Comparison of ENCODE assay signal across 13 cellular contexts in the genomic region with DNA sequence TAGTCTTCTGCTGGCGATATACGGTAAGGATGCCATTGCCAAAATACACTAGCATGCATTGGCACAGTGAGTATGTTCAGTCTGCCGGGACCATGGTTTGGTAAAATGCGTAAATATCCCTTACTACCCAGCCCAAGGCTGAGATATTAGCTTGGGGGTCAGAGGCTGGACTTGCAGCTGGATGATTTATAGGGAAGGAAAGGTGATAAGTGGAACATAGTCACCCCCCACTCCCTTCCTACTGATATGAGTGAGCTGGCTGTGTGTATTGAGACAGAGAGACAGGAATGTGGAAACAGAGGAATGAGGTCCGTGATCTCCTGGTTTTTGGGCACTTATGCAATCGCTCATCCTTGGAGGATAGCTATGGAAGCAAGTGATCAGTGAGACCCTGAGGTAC.
DNase-seq lines count a peak whose midpoint lies in the region; FAIRE-seq and TF ChIP-seq lines count a peak whose summit lies in the region.
"Had no signal": no experiment of that assay in that cellular context is flagged by ENCODE, and none has a peak within 500 bp of the region (broad histone marks: within the 10 kb centered on the region; RNA-seq: fewer than 3 reads in every experiment).

No MANE protein-coding gene starts in this region.

- no peaks in the 10 kb centered on the region for H3K4me1 ChIP-seq in mammary epithelial cell (ENCODE audit: insufficient read depth, low read length)

- no peaks in the 10 kb centered on the region for H4K20me1 ChIP-seq in mammary epithelial cell (ENCODE audit: insufficient read depth, low read length)
- H4K20me1 ChIP-seq: BLaER1 treated with 17β-estradiol and CSF1 and Interleukin-3, amounts not matched to agents 10 nM and 100 nM had no signal

- CTCF ChIA-PET in mammary epithelial cell (lab: Charles Lee; ENCODE audit: low non-redundant PET) = interaction anchor here (0.5 kb wide), 1 partner anchor 9 kb away, joined by 3 read pairs; no protein-coding TSS in a partner anchor

- FAIRE-seq in D721Med (lab: Jason Lieb, UNC) = peak; percentile 11
- FAIRE-seq: GM18507 had no signal

- H3K27ac ChIP-seq in mammary epithelial cell (ENCODE audit: insufficient read depth, low read depth, low read length) = no peak overlapping the region
- H3K27ac ChIP-seq: BLaER1 treated with 17β-estradiol and CSF1 and Interleukin-3, amounts not matched to agents 10 nM and 100 nM had no signal

- intact Hi-C loops in mammary epithelial cell (cut with micrococcal nuclease) = no loop called here

- H3K4me2 ChIP-seq in mammary epithelial cell (ENCODE audit: insufficient read depth, low read depth, low read length) = no peak overlapping the region
- H3K4me2 ChIP-seq: BLaER1 treated with 17β-estradiol and CSF1 and Interleukin-3, amounts not matched to agents 10 nM and 100 nM had no signal

- H3K79me2 ChIP-seq in mammary epithelial cell (ENCODE audit: insufficient read depth, low read length) = no peaks in the 10 kb centered on the region

- no peaks in the 10 kb centered on the region for H3K9me3 ChIP-seq in mammary epithelial cell (replicated peaks; ENCODE audit: insufficient read depth, low read length)
- H3K9me3 ChIP-seq: BLaER1 treated with 17β-estradiol and CSF1 and Interleukin-3, amounts not matched to agents 10 nM and 100 nM had no signal

- no peak overlapping the region for H3K4me3 ChIP-seq in mammary epithelial cell (replicated peaks in 1 of 3; ENCODE audit: insufficient read depth in 1 of 3, low read depth in 2 of 3, low read length in 3 of 3)
- H3K4me3 ChIP-seq: BLaER1 treated with 17β-estradiol and CSF1 and Interleukin-3, amounts not matched to agents 10 nM and 100 nM had no signal

- in situ Hi-C loops in mammary epithelial cell (cut with MboI; ENCODE audit: low sequenced_read_pairs in 2 of 2) (no loop called here), ACHN (cut with HindIII; ENCODE audit: low pct_ligation_motif_present, low pct_unique_long_range_greater_than_20kb, low sequenced_read_pairs) (no loop called here)

- BruUV-seq in mammary epithelial cell (replicated peaks; lab: Mats Ljungman, UMichigan) = no TSS peak

- dilution Hi-C loops in mammary epithelial cell (cut with HindIII; ENCODE audit: low sequenced_read_pairs) = no loop called here

- DNase-seq in D721Med (ENCODE audit: insufficient read length, low spot score) (no peak), NCI-H226 (peak; percentile 40), mammary epithelial cell (no peak), left kidney (ENCODE audit: low read depth, low spot score) (peak; percentile 35), ACHN (no peak)
- DNase-seq in activated naive CD4-positive, alpha-beta T cell (lab: John Stamatoyannopoulos, UW) = no peak
- no peak for DNase-seq in activated naive CD4-positive, alpha-beta T cell treated with anti-CD3 and anti-CD28 coated beads, Interleukin-2, amount 50 U/mL, for 16 hours
- DNase-seq: 8988T; CD4-positive, CD25-positive, alpha-beta regulatory T cell; DMS 273 treated with DMSO at 0.1 percent for 48 hours; H7 had no signal

- H3K27me3 ChIP-seq in mammary epithelial cell (ENCODE audit: insufficient read depth, low read length) = no peaks in the 10 kb centered on the region
- H3K27me3 ChIP-seq: BLaER1 treated with 17β-estradiol and CSF1 and Interleukin-3, amounts not matched to agents 10 nM and 100 nM had no signal

- H2AFZ ChIP-seq in mammary epithelial cell (ENCODE audit: low read depth, low read length) = peak overlapping the region; percentile 61

- WGBS in mammary epithelial cell (ENCODE audit: low coverage, missing lambda C conversion rate) = 80% methylated on average over 6 of the region's 6 CpGs

- TF ChIP-seq CTCF in D721Med (IDR thresholded peaks at IDR 0.05; ENCODE audit: insufficient read depth, missing control alignments) = no peak
- TF ChIP-seq CTCF in mammary epithelial cell (conservative IDR thresholded peaks at IDR 0.05 in 1 of 2, IDR thresholded peaks at IDR 0.05 in 1 of 2; ENCODE audit: extremely low read depth in 1 of 2, insufficient read depth in 1 of 2, low read depth in 1 of 2, low read length in 2 of 2) = no peak

- no peaks in the 10 kb centered on the region for H3K36me3 ChIP-seq in mammary epithelial cell (ENCODE audit: insufficient read depth, low read length)
- H3K36me3 ChIP-seq: BLaER1 treated with 17β-estradiol and CSF1 and Interleukin-3, amounts not matched to agents 10 nM and 100 nM had no signal

- no peak overlapping the region for H3K9ac ChIP-seq in mammary epithelial cell (ENCODE audit: insufficient read depth, low read length)
- H3K9ac ChIP-seq: BLaER1 treated with 17β-estradiol and CSF1 and Interleukin-3, amounts not matched to agents 10 nM and 100 nM had no signal

Comparison
In these comparisons a context has a peak if more than half of its experiments do, and no peak if none do; other contexts are left out.
1. DNase-seq: peak in NCI-H226 (single experiment) and left kidney (single experiment); none in D721Med (single experiment), mammary epithelial cell (single experiment), ACHN (single experiment), activated naive CD4-positive, alpha-beta T cell (0 of 4) and activated naive CD4-positive, alpha-beta T cell treated with anti-CD3 and anti-CD28 coated beads, Interleukin-2, amount 50 U/mL, for 16 hours (single experiment).